ENCODE assay signal across 12 cellular contexts in genomic region chr14:23008836-23009235, GRCh38. TPM values are rescaled to one million over a fixed set of nuclear protein-coding genes. Genes with fewer than 3 reads are reported as not detected.
A peak's percentile ranks its signal among the peaks of the same experiment; 100 is the strongest.
DNase-seq lines count a peak whose midpoint lies in the region; ATAC-seq and TF ChIP-seq lines count a peak whose summit lies in the region.
"Had no signal": no experiment of that assay in that cellular context is flagged by ENCODE, and none has a peak within 500 bp of the region (broad histone marks: within the 10 kb centered on the region; RNA-seq: fewer than 3 reads in every experiment).

No MANE protein-coding gene starts in this region.

- H3K27ac Mint-ChIP-seq in memory B cell, result no peak overlapping the region

- 0 out of 2 replicates have a peak, but pooled peaks cover 6% of the 10 kb centered on the region for H3K79me2 ChIP-seq in Karpas-422 (ENCODE audit: low read length)

- CTCF ChIA-PET in GM10248 (lab: Yijun Ruan, JAX), result interaction anchor here (1.1 to 8.6 kb wide), 6 partner anchors 15 to 60 kb away, joined by 4 to 91 read pairs (median 18); no protein-coding TSS in a partner anchor

- no peaks in the 10 kb centered on the region for H3K27me3 Mint-ChIP-seq in memory B cell

- peak overlapping the region; percentile 89 for H3K4me2 ChIP-seq in Karpas-422 (ENCODE audit: low read depth, low read length, poor library complexity, severe bottlenecking)

- no peak for TF ChIP-seq CTCF in GM10248 (IDR thresholded peaks at IDR 0.05; ENCODE audit: control extremely low read depth, extremely low read depth, low read depth, missing control alignments)
- TF ChIP-seq CTCF in foreskin keratinocyte (conservative IDR thresholded peaks at IDR 0.05), result no peak

- H3K9me3 ChIP-seq in Karpas-422 (ENCODE audit: low read length) (no peaks in the 10 kb centered on the region), SJCRH30 (replicated peaks) (no peaks in the 10 kb centered on the region)
- H3K9me3 ChIP-seq: pancreas had no signal

- peaks cover 44% of the 10 kb centered on the region for H3K4me1 ChIP-seq in Karpas-422 (ENCODE audit: low read length)
- H3K4me1 ChIP-seq in SJCRH30, result peaks cover 12% of the 10 kb centered on the region; the same call in 1 of the 2 replicates
- H3K4me1 ChIP-seq in foreskin keratinocyte, result peaks cover 18% of the 10 kb centered on the region

- peak overlapping the region; percentile 63 for H3K27ac ChIP-seq in Karpas-422 (ENCODE audit: low read length)
- no peak overlapping the region for H3K27ac ChIP-seq in SJCRH30
- no peak overlapping the region for H3K27ac ChIP-seq in foreskin keratinocyte

- ATAC-seq in memory B cell (ENCODE audit: low read depth) (no peak), HG02938 (IDR thresholded peaks at IDR 0.05; ENCODE audit: unreplicated experiment) (no peak), foreskin keratinocyte (no peak)
- ATAC-seq: pancreas had no signal

- no peaks in the 10 kb centered on the region for H3K36me3 ChIP-seq in Karpas-422 (ENCODE audit: insufficient read depth, low read length)
- H3K36me3 ChIP-seq in SJCRH30, result no peaks in the 10 kb centered on the region
- H3K36me3 ChIP-seq: pancreas had no signal

- peak overlapping the region; percentile 67 for H3K9ac ChIP-seq in Karpas-422 (ENCODE audit: low read length)

- H3K36me3 Mint-ChIP-seq in memory B cell, result peaks cover 3% of the 10 kb centered on the region

- peaks cover 11% of the 10 kb centered on the region for H3K4me1 Mint-ChIP-seq in memory B cell

- H3K4me3 Mint-ChIP-seq in memory B cell, result peak overlapping the region; percentile 53

- H3K4me3 ChIP-seq in Karpas-422 (ENCODE audit: low read length), result peak overlapping the region; percentile 69
- H3K4me3 ChIP-seq in SJCRH30, result peak overlapping the region; percentile 72; the same call in 1 of the 2 replicates

- no peaks in the 10 kb centered on the region for H4K20me1 ChIP-seq in Karpas-422 (ENCODE audit: insufficient read depth, low read depth, low read length)

- H2AFZ ChIP-seq in Karpas-422 (ENCODE audit: low read length), result peak overlapping the region; percentile 1; the same call in 1 of the 2 replicates

- no peaks in the 10 kb centered on the region for H3K27me3 ChIP-seq in Karpas-422 (ENCODE audit: low read length)
- H3K27me3 ChIP-seq in SJCRH30, result no peaks in the 10 kb centered on the region
- H3K27me3 ChIP-seq in foreskin keratinocyte, result no peaks in the 10 kb centered on the region
- H3K27me3 ChIP-seq: pancreas had no signal

- DNase-seq in DMS79 treated with DMSO at 0.1 percent for 48 hours (lab: John Stamatoyannopoulos, UW), result peak; percentile 98
- DNase-seq in Karpas-422, result peak; percentile 75
- DNase-seq in SJCRH30, result no peak
- no peak for DNase-seq in memory B cell (ENCODE audit: low spot score in 2 of 2)
- no peak for DNase-seq in GM10248 (ENCODE audit: extremely low spot score)
- no peak for DNase-seq in cerebellar cortex (ENCODE audit: low spot score)
- no peak for DNase-seq in foreskin keratinocyte
- DNase-seq: activated CD4-positive, alpha-beta T cell treated with anti-CD3 and anti-CD28 coated beads for 48 hours; pancreas had no signal

- POLR2A ChIA-PET in GM10248 (lab: Yijun Ruan, JAX), result interaction anchor here (0.5 kb wide), 1 partner anchor 296 kb away, joined by 4 read pairs; no protein-coding TSS in a partner anchor

- H3K9me3 Mint-ChIP-seq in memory B cell, result no peaks in the 10 kb centered on the region

- H3K9me2 ChIP-seq in Karpas-422 (replicated peaks; ENCODE audit: insufficient read depth, low read length), result no peaks in the 10 kb centered on the region

RNA-seq across cellular contexts. Expression of gene C14orf93, which starts 1.1 kb away (rescaled TPM):
- 21.6 and 43.2 TPM in 2 replicates for total RNA-seq in Karpas-422 (2014; rRNA removed; shearing (Covaris generic); ENCODE audit: low replicate concordance)
- 11.9 and 13.5 TPM in 2 replicates for total RNA-seq in SJCRH30 (2014; rRNA removed; shearing (Covaris generic))
- total RNA-seq in foreskin keratinocyte, result 7.9 and 9.2 TPM in 2 replicates
- polyA plus RNA-seq in foreskin keratinocyte, result 6.2 and 7.6 TPM in 2 replicates

RNA-seq across cellular contexts. Expression of gene PSMB5, which starts 25.9 kb away (rescaled TPM):
- total RNA-seq in Karpas-422 (2014; rRNA removed; shearing (Covaris generic); ENCODE audit: low replicate concordance), result 65.4 and 67.1 TPM in 2 replicates
- total RNA-seq in SJCRH30 (2014; rRNA removed; shearing (Covaris generic)), result 224 and 242 TPM in 2 replicates
- total RNA-seq in foreskin keratinocyte, result 184 and 230 TPM in 2 replicates
- 262 and 290 TPM in 2 replicates for polyA plus RNA-seq in foreskin keratinocyte

RNA-seq across cellular contexts. Expression of gene AJUBA, which starts 26.5 kb away (rescaled TPM):
- not detected in 2 replicates for total RNA-seq in Karpas-422 (2014; rRNA removed; shearing (Covaris generic); ENCODE audit: low replicate concordance)
- 41.1 and 47.3 TPM in 2 replicates for total RNA-seq in SJCRH30 (2014; rRNA removed; shearing (Covaris generic))
- total RNA-seq in foreskin keratinocyte, result 157 and 164 TPM in 2 replicates
- 93.6 and 105 TPM in 2 replicates for polyA plus RNA-seq in foreskin keratinocyte

RNA-seq across cellular contexts. Expression of gene PSMB11, which starts 33.2 kb away (rescaled TPM):
- total RNA-seq in Karpas-422 (2014; rRNA removed; shearing (Covaris generic); ENCODE audit: low replicate concordance), result not detected in 2 replicates
- total RNA-seq in SJCRH30 (2014; rRNA removed; shearing (Covaris generic)), result not detected in 2 replicates
- total RNA-seq in foreskin keratinocyte, result not detected in 2 replicates
- not detected in 2 replicates for polyA plus RNA-seq in foreskin keratinocyte
- total RNA-seq: epithelial cell of proximal tubule, pancreas, subcutaneous adipose tissue had no signal

RNA-seq across cellular contexts. Expression of gene CDH24, which starts 48.5 kb away (rescaled TPM):
- 0.34 and 1.0 TPM in 2 replicates for total RNA-seq in Karpas-422 (2014; rRNA removed; shearing (Covaris generic); ENCODE audit: low replicate concordance)
- 8.3 and 9.6 TPM in 2 replicates for total RNA-seq in SJCRH30 (2014; rRNA removed; shearing (Covaris generic))
- 7.1 and 8.5 TPM in 2 replicates for total RNA-seq in foreskin keratinocyte
- polyA plus RNA-seq in foreskin keratinocyte, result 7.6 and 10.3 TPM in 2 replicates

Comparison
In these comparisons a context has a peak if more than half of its experiments do, and no peak if none do; other contexts are left out.
1. DNase-seq: peak in DMS79 treated with DMSO at 0.1 percent for 48 hours (single experiment) and Karpas-422 (single experiment); none in SJCRH30 (0 of 2), memory B cell (0 of 2), GM10248 (single experiment), cerebellar cortex (single experiment) and foreskin keratinocyte (0 of 2).
2. RNA of gene AJUBA, which starts 26.5 kb away (total RNA-seq): 157 to 164 TPM in foreskin keratinocyte and 41.1 to 47.3 TPM in SJCRH30; not detected in Karpas-422; every median in the first group is over 10 times any median in the second.